Comparison of ENCODE assay signal across 8 cellular contexts in the genomic region with DNA sequence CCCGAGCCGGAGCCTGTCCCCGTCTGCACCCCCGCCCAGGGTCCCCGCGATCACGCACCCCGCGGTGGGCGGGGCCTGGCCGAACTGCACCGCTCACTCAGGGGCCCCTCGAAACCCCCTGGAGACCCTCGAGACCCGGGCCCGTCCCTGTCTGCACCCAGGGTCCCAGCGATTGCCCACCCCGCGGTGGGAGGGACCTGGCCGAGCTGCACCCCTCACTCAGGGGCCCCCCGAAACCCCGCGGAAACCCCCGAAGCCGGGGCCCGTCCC. TPM values are rescaled to one million over a fixed set of nuclear protein-coding genes. Genes with fewer than 3 reads are reported as not detected.
A peak's percentile ranks its signal among the peaks of the same experiment; 100 is the strongest.
DNase-seq lines count a peak whose midpoint lies in the region; ATAC-seq and TF ChIP-seq lines count a peak whose summit lies in the region.

No MANE protein-coding gene starts in this region.

- H3K27me3 Mint-ChIP-seq in activated CD4-positive, alpha-beta T cell treated with anti-CD3 and anti-CD28 coated beads, Interleukin-2, amount 10 ng/mL, durations not matched to agents 7 days and 5 days = no peaks in the 10 kb centered on the region

- H3K9me3 ChIP-seq in SJCRH30 (replicated peaks) (no peaks in the 10 kb centered on the region), gastroesophageal sphincter (no peaks in the 10 kb centered on the region)

- no peak for TF ChIP-seq EP300 in gastroesophageal sphincter (IDR thresholded peaks at IDR 0.05)

- H3K4me3 Mint-ChIP-seq in activated CD4-positive, alpha-beta T cell treated with anti-CD3 and anti-CD28 coated beads, Interleukin-2, amount 10 ng/mL, durations not matched to agents 7 days and 5 days = peak overlapping the region; percentile 82

- H3K4me1 ChIP-seq in SJCRH30 (0 out of 2 replicates have a peak, but pooled peaks cover 2% of the 10 kb centered on the region), gastroesophageal sphincter (peaks cover 0 to 33% (median 7%) of the 10 kb centered on the region in 3 donors)

- peak overlapping the region; percentile 92 for H3K27ac Mint-ChIP-seq in activated CD4-positive, alpha-beta T cell treated with anti-CD3 and anti-CD28 coated beads, Interleukin-2, amount 10 ng/mL, durations not matched to agents 7 days and 5 days

- peaks cover 31% of the 10 kb centered on the region for H3K4me1 Mint-ChIP-seq in activated CD4-positive, alpha-beta T cell treated with anti-CD3 and anti-CD28 coated beads, Interleukin-2, amount 10 ng/mL, durations not matched to agents 7 days and 5 days

- H3K27ac ChIP-seq in SJCRH30 (peak overlapping the region; percentile 21), gastroesophageal sphincter (peak overlapping the region in 3 of 4 donors; percentile 81 to 84 (median 83))

- H3K27me3 ChIP-seq in SJCRH30 = no peaks in the 10 kb centered on the region
- H3K27me3 ChIP-seq in gastroesophageal sphincter = no peaks in the 10 kb centered on the region

- POLR2A ChIA-PET in activated CD4-positive, alpha-beta T cell treated with anti-CD3 and anti-CD28 coated beads, Interleukin-2, amount 10 ng/mL, durations not matched to agents 7 days and 5 days (lab: Charles Lee) = interaction anchor here (1.4 kb wide), 1 partner anchor 20 kb away, joined by 12 read pairs; a partner anchor contains a TSS

- TF ChIP-seq POLR2A in gastroesophageal sphincter (IDR thresholded peaks at IDR 0.05) = no peak

- CTCF ChIA-PET in activated CD4-positive, alpha-beta T cell treated with anti-CD3 and anti-CD28 coated beads, Interleukin-2, amount 10 ng/mL, durations not matched to agents 7 days and 5 days (lab: Charles Lee) = interaction anchor here (0.6 to 1.9 kb wide), 6 partner anchors 11 to 180 kb away, joined by 3 to 7 read pairs (median 3); no protein-coding TSS in a partner anchor

- WGBS in gastroesophageal sphincter (ENCODE audit: low coverage in 1 of 2), 2 donors = no CpG with 5 or more reads among the region's 26 CpGs

- in situ Hi-C loops in KBM-7 (cut with MboI; ENCODE audit: low pct_unique_long_range_greater_than_20kb, low sequenced_read_pairs) = no loop called here

- H3K4me3 ChIP-seq in SJCRH30 (peak overlapping the region; percentile 95), gastroesophageal sphincter (peak overlapping the region; percentile 81 to 84), skeletal muscle cell (ENCODE audit: low read depth, low read length) (peak overlapping the region; percentile 98)

- TF ChIP-seq CTCF in gastroesophageal sphincter (IDR thresholded peaks at IDR 0.05) = no peak

- no peaks in the 10 kb centered on the region for H3K9me3 Mint-ChIP-seq in activated CD4-positive, alpha-beta T cell treated with anti-CD3 and anti-CD28 coated beads, Interleukin-2, amount 10 ng/mL, durations not matched to agents 7 days and 5 days

- ATAC-seq in gastroesophageal sphincter (no peak), HG03342 (IDR thresholded peaks at IDR 0.05; ENCODE audit: unreplicated experiment) (no peak)

- H3K36me3 Mint-ChIP-seq in activated CD4-positive, alpha-beta T cell treated with anti-CD3 and anti-CD28 coated beads, Interleukin-2, amount 10 ng/mL, durations not matched to agents 7 days and 5 days (ENCODE audit: low read depth) = peaks cover 19% of the 10 kb centered on the region

- DNase-seq in activated CD4-positive, alpha-beta T cell treated with anti-CD3 and anti-CD28 coated beads, Interleukin-2, amount 10 ng/mL, durations not matched to agents 7 days and 5 days = no peak
- DNase-seq in activated CD4-positive, alpha-beta T cell treated with anti-CD3 and anti-CD28 coated beads, Interleukin-2, amount 50 U/mL, for 4 hours = no peak
- DNase-seq in SJCRH30 (no peak), skeletal muscle cell (ENCODE audit: low read depth) (no peak), NCI-H1436 treated with DMSO at 0.1 percent for 48 hours (lab: John Stamatoyannopoulos, UW) (no peak), KBM-7 (no peak)

- H3K36me3 ChIP-seq in SJCRH30 (peaks cover 3% of the 10 kb centered on the region; the same call in 1 of the 2 replicates), gastroesophageal sphincter (peaks cover 0 to 9% of the 10 kb centered on the region in 2 donors)

RNA-seq across cellular contexts. Expression of a gene that starts 0.5 kb away (rescaled TPM):
- total RNA-seq in activated CD4-positive, alpha-beta T cell treated with anti-CD3 and anti-CD28 coated beads, Interleukin-2, amount 10 ng/mL, durations not matched to agents 7 days and 5 days = 100 to 1,000 TPM; 101 to 113 TPM
- 152 and 160 TPM in 2 replicates for total RNA-seq in SJCRH30 (2014; rRNA removed; shearing (Covaris generic))
- total RNA-seq in gastroesophageal sphincter = 10 to 100 TPM; 17.4 to 41.5 (median 26.8) TPM

RNA-seq across cellular contexts. Expression of a gene that starts 19.7 kb away (rescaled TPM):
- total RNA-seq in activated CD4-positive, alpha-beta T cell treated with anti-CD3 and anti-CD28 coated beads, Interleukin-2, amount 10 ng/mL, durations not matched to agents 7 days and 5 days = 10 to 100 TPM; 31.2 to 39.2 TPM
- total RNA-seq in SJCRH30 (2014; rRNA removed; shearing (Covaris generic)) = 2.6 and 2.8 TPM in 2 replicates
- 100 to 1,000 TPM in 1 of 4 donors, 10 to 100 TPM in 3; 69.9 to 374 (median 88.7) TPM for total RNA-seq in gastroesophageal sphincter

RNA-seq across cellular contexts. Expression of a gene that starts 28.9 kb away (rescaled TPM):
- 10 to 100 TPM; 49.0 to 66.4 TPM for total RNA-seq in activated CD4-positive, alpha-beta T cell treated with anti-CD3 and anti-CD28 coated beads, Interleukin-2, amount 10 ng/mL, durations not matched to agents 7 days and 5 days
- total RNA-seq in SJCRH30 (2014; rRNA removed; shearing (Covaris generic)) = 35.7 and 49.3 TPM in 2 replicates
- total RNA-seq in gastroesophageal sphincter = 10 to 100 TPM; 22.9 to 32.2 (median 27.3) TPM
